Comparison of ENCODE assay signal across 11 cellular contexts in the genomic region with DNA sequence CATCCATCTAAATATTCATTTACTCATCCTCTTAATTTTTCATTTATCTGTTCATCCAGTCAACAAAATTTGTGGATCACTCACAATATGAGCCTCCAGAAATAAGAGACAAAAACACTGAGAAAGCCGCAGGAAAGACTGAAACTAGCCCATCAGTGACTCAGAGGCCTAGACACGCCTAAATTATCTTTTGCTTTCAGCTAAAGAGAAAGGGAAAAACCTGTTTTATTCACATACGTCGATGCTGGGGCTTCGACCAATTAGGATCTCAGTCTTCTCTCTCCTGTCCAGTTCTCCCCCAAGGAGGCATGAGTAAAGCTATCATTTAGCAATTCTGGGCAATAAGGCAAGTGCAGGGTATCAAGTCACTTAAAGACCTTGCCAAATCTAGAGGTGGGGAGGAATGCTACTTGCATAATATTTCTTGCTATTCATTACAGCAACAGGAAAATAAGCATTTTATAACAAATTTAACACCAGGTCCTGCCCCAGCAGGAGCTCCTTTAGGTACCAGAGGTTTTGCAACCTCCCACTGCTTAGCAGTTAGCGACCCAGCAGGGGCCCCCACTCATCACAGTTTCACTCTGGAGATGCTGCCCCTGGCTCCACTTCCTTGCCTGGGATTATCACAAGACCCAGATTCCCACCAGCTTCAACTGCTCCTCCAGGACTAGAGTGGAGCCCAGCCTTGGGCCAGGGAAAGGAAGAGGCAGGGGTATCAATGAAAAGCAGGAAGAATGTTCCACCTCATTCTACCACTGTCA. TPM values are rescaled to one million over a fixed set of nuclear protein-coding genes. Genes with fewer than 3 reads are reported as not detected.
DNase-seq lines count a peak whose midpoint lies in the region; TF ChIP-seq lines count a peak whose summit lies in the region.
"Had no signal": no experiment of that assay in that cellular context is flagged by ENCODE, and none has a peak within 500 bp of the region (broad histone marks: within the 10 kb centered on the region; RNA-seq: fewer than 3 reads in every experiment).

No MANE protein-coding gene starts in this region.

- H3K9me2 ChIP-seq in hepatocyte (replicated peaks; ENCODE audit: insufficient read depth): no peaks in the 10 kb centered on the region

- H3K27me3 ChIP-seq in hepatocyte: no peaks in the 10 kb centered on the region
- H3K27me3 ChIP-seq in colonic mucosa: no peaks in the 10 kb centered on the region
- H3K27me3 ChIP-seq: right atrium auricular region had no signal

- H3K4me1 ChIP-seq in hepatocyte (ENCODE audit: insufficient read depth) (peaks cover 7% of the 10 kb centered on the region), colonic mucosa (no peaks in the 10 kb centered on the region)
- H3K4me1 ChIP-seq: right atrium auricular region had no signal

- POLR2A ChIA-PET in GM10248 (lab: Yijun Ruan, JAX): no interaction called here

- WGBS in hepatocyte (ENCODE audit: low lambda C conversion rate, missing lambda C conversion rate): 57% methylated on average over 6 of the region's 6 CpGs

- H4K20me1 ChIP-seq in hepatocyte (ENCODE audit: insufficient read depth, poor library complexity, severe bottlenecking): no peaks in the 10 kb centered on the region

- peak; percentile 67 for DNase-seq in GM10248 (ENCODE audit: extremely low spot score)
- DNase-seq in GM19240 (ENCODE audit: insufficient read length, low spot score): peak; percentile 70
- DNase-seq in NCI-H2227 treated with DMSO at 0.1 percent for 48 hours (lab: John Stamatoyannopoulos, UW): peak; percentile 65
- no peak for DNase-seq in hepatocyte (ENCODE audit: low spot score)
- DNase-seq in pons (ENCODE audit: low spot score): no peak
- DNase-seq in cerebellar nuclear complex (lab: John Stamatoyannopoulos, UW): no peak
- DNase-seq in colonic mucosa: no peak
- no peak for DNase-seq in cerebellar cortex (ENCODE audit: low spot score)
- DNase-seq: activated naive CD8-positive, alpha-beta T cell treated with anti-CD3 and anti-CD28 coated beads, Interleukin-2, amount 10 ng/mL, durations not matched to agents 7 days and 5 days; NCI-H446 treated with DMSO at 0.1 percent for 48 hours had no signal

- no peaks in the 10 kb centered on the region for H3K79me2 ChIP-seq in hepatocyte

- CTCF ChIA-PET in GM10248 (lab: Yijun Ruan, JAX): interaction anchor here (1.3 to 2.2 kb wide), 4 partner anchors 25 to 211 kb away, joined by 3 to 7 read pairs (median 3); no protein-coding TSS in a partner anchor

- no peaks in the 10 kb centered on the region for H3K9me3 ChIP-seq in hepatocyte (ENCODE audit: low read depth)
- H3K9me3 ChIP-seq in colonic mucosa: no peaks in the 10 kb centered on the region

- H3K9ac ChIP-seq in colonic mucosa (ENCODE audit: low read depth in 2 of 2, low read length in 2 of 2): no peak overlapping the region

- TF ChIP-seq CTCF in GM10248 (IDR thresholded peaks at IDR 0.05; ENCODE audit: control extremely low read depth, extremely low read depth, low read depth, missing control alignments): no peak
- no peak for TF ChIP-seq CTCF in hepatocyte (IDR thresholded peaks at IDR 0.05; ENCODE audit: poor library complexity)
- TF ChIP-seq CTCF in colonic mucosa (IDR thresholded peaks at IDR 0.05): no peak

- H3K36me3 ChIP-seq in hepatocyte (replicated peaks; ENCODE audit: insufficient read depth, low read depth) (no peaks in the 10 kb centered on the region), colonic mucosa (no peaks in the 10 kb centered on the region)
- H3K36me3 ChIP-seq: right atrium auricular region had no signal

- no peak overlapping the region for H2AFZ ChIP-seq in hepatocyte

- H3K27ac ChIP-seq in hepatocyte (peak overlapping the region; percentile 84), colonic mucosa (no peak overlapping the region)
- H3K27ac ChIP-seq: right atrium auricular region had no signal

- intact Hi-C loops in colonic mucosa (cut with DNase I): no loop called here

- no peak overlapping the region for H3K4me3 ChIP-seq in hepatocyte
- no peak overlapping the region for H3K4me3 ChIP-seq in colonic mucosa
- H3K4me3 ChIP-seq: right atrium auricular region had no signal

- no peak overlapping the region for H3K4me2 ChIP-seq in hepatocyte

RNA-seq across cellular contexts. Expression of a gene that starts 30.1 kb away (rescaled TPM):
- total RNA-seq in hepatocyte (1.2 and 1.7 TPM in 2 replicates), colonic mucosa (1 to 10 TPM; 1.5 to 3.5 TPM)
- 0.36 and 6.8 TPM in 2 replicates for polyA plus RNA-seq in hepatocyte

Comparison
In these comparisons a context has a peak if more than half of its experiments do, and no peak if none do; other contexts are left out.
1. DNase-seq: peak in GM10248 (single experiment), GM19240 (single experiment) and NCI-H2227 treated with DMSO at 0.1 percent for 48 hours (single experiment); none in hepatocyte (single experiment), pons (single experiment), cerebellar nuclear complex (0 of 2), colonic mucosa (single experiment) and cerebellar cortex (single experiment).